Comparison of ENCODE assay signal across 26 cellular contexts in genomic region chr6:163715846-163716245, GRCh38.
"Had no signal": no experiment of that assay in that cellular context is flagged by ENCODE, and none has a peak within 500 bp of the region (broad histone marks: within the 10 kb centered on the region; RNA-seq: fewer than 3 reads in every experiment).

No MANE protein-coding gene starts in this region.

- H3K4me3 ChIP-seq: dorsolateral prefrontal cortex had no signal

- H3K36me3 ChIP-seq: brain microvascular endothelial cell, WERI-Rb-1 had no signal

- H3K9me3 Mint-ChIP-seq: activated B cell treated with CpG ODN at 0.5 μM for 24 hours; activated CD8-positive, alpha-beta T cell treated with anti-CD3 and anti-CD28 coated beads for 36 hours; activated T-cell treated with anti-CD3 and anti-CD28 coated beads, Interleukin-2, amount 50 U/mL, for 4 hours; activated T-helper 17 cell treated with anti-CD3 and anti-CD28 coated beads, Interleukin-2, amount 50 U/mL, for 72 hours; endodermal cell; T-helper 2 cell treated with Interferon-gamma antibody and Interleukin-4, amounts not matched to agents 5 μg/mL and 100 μg/mL, for 36 hours had no signal

- H3K27ac Mint-ChIP-seq: activated CD8-positive, alpha-beta T cell treated with anti-CD3 and anti-CD28 coated beads for 36 hours; activated naive CD8-positive, alpha-beta T cell; activated T-helper 17 cell treated with anti-CD3 and anti-CD28 coated beads, Interleukin-2, amount 50 U/mL, for 72 hours; endodermal cell; T-helper 17 cell; T-helper 2 cell treated with Interferon-gamma antibody and Interleukin-4, amounts not matched to agents 5 μg/mL and 100 μg/mL, for 36 hours had no signal

- H3K27ac ChIP-seq: brain microvascular endothelial cell, dorsolateral prefrontal cortex, WERI-Rb-1 had no signal

- H3K36me3 Mint-ChIP-seq: activated naive CD8-positive, alpha-beta T cell had no signal

- H3K27me3 ChIP-seq: brain microvascular endothelial cell, dorsolateral prefrontal cortex had no signal

- DNase-seq: activated B cell treated with CpG ODN at 0.5 μM for 24 hours; activated CD4-positive, alpha-beta T cell treated with anti-CD3 and anti-CD28 coated beads for 48 hours; activated CD4-positive, alpha-beta T cell treated with anti-CD3 and anti-CD28 coated beads, Interleukin-2, amount 50 U/mL, for 1 hour; activated CD4-positive, alpha-beta T cell treated with anti-CD3 and anti-CD28 coated beads, Interleukin-2, amount 50 U/mL, for 48 hours; activated CD8-positive, alpha-beta memory T cell treated with anti-CD3 and anti-CD28 coated beads for 24 hours; activated CD8-positive, alpha-beta T cell treated with anti-CD3 and anti-CD28 coated beads for 36 hours; activated effector memory CD4-positive, alpha-beta T cell treated with Interleukin-2 at 50 U/mL for 16 hours; activated gamma-delta T cell treated with Interleukin-2 at 50 U/mL for 16 hours; activated naive CD4-positive, alpha-beta T cell treated with anti-CD3 and anti-CD28 coated beads, Interleukin-2, amount 50 U/mL, for 16 hours; activated naive CD4-positive, alpha-beta T cell treated with Interleukin-2 at 50 U/mL for 16 hours; activated T-cell treated with anti-CD3 and anti-CD28 coated beads, Interleukin-2, amount 50 U/mL, for 4 hours; amniotic stem cell; anterior cingulate cortex; brain microvascular endothelial cell; dorsolateral prefrontal cortex; effector memory CD4-positive, alpha-beta T cell; foreskin fibroblast; head of caudate nucleus; T-helper 17 cell; T1000; WERI-Rb-1 had no signal

- H3K4me3 Mint-ChIP-seq: activated B cell treated with CpG ODN at 0.5 μM for 24 hours; activated CD8-positive, alpha-beta T cell treated with anti-CD3 and anti-CD28 coated beads for 36 hours; activated naive CD8-positive, alpha-beta T cell; activated T-cell treated with anti-CD3 and anti-CD28 coated beads, Interleukin-2, amount 50 U/mL, for 4 hours; activated T-helper 17 cell treated with anti-CD3 and anti-CD28 coated beads, Interleukin-2, amount 50 U/mL, for 72 hours; endodermal cell; T-helper 17 cell; T-helper 2 cell treated with Interferon-gamma antibody and Interleukin-4, amounts not matched to agents 5 μg/mL and 100 μg/mL, for 36 hours had no signal

- H3K4me1 Mint-ChIP-seq: activated T-helper 17 cell treated with anti-CD3 and anti-CD28 coated beads, Interleukin-2, amount 50 U/mL, for 72 hours; endodermal cell had no signal

- H3K27me3 Mint-ChIP-seq: activated B cell treated with CpG ODN at 0.5 μM for 24 hours had no signal

- ATAC-seq: activated CD4-positive, CD25-positive, alpha-beta regulatory T cell treated with anti-CD3 and anti-CD28 coated beads, Interleukin-2, amount 50 U/mL, for 24 hours; activated CD8-positive, alpha-beta T cell treated with anti-CD3 and anti-CD28 coated beads for 36 hours; activated T-cell treated with anti-CD3 and anti-CD28 coated beads, Interleukin-2, amount 50 U/mL, for 4 hours; activated T-helper 17 cell treated with anti-CD3 and anti-CD28 coated beads, Interleukin-2, amount 50 U/mL, for 72 hours had no signal
